In genomic region chr21:38567577-38568360, GRCh38 we compare ENCODE assay signal across 11 cellular contexts.
DNase-seq lines count a peak whose midpoint lies in the region; ATAC-seq, FAIRE-seq and TF ChIP-seq lines count a peak whose summit lies in the region.
"Had no signal": no experiment of that assay in that cellular context is flagged by ENCODE, and none has a peak within 500 bp of the region (broad histone marks: within the 10 kb centered on the region; RNA-seq: fewer than 3 reads in every experiment).

No MANE protein-coding gene starts in this region.

- H3K36me3 ChIP-seq in lung (ENCODE audit: control insufficient read depth in 2 of 2, insufficient read depth in 2 of 2, low read length in 2 of 2), result no peaks in the 10 kb centered on the region
- H3K36me3 ChIP-seq: neutrophil had no signal

- no peak overlapping the region for H3K27ac Mint-ChIP-seq in HFFc6
- no peak overlapping the region for H3K27ac Mint-ChIP-seq in MCF 10A (ENCODE audit: low read depth, unreplicated experiment)
- no peak overlapping the region for H3K27ac Mint-ChIP-seq in CD4-positive, alpha-beta T cell
- H3K27ac Mint-ChIP-seq: activated naive CD4-positive, alpha-beta T cell treated with anti-CD3 and anti-CD28 coated beads, Interleukin-2, amount 50 U/mL, for 24 hours had no signal

- intact Hi-C loops in MCF 10A (cut with micrococcal nuclease), result no loop called here
- intact Hi-C loops in CD4-positive, alpha-beta T cell (cut with DNase I, micrococcal nuclease), result no loop called here

- no peak for ATAC-seq in lung (ENCODE audit: insufficient read depth, low FRiP score)
- no peak for ATAC-seq in CD4-positive, alpha-beta T cell (ENCODE audit: poor library complexity)

- H3K27me3 ChIP-seq in lung (ENCODE audit: control insufficient read depth, insufficient read depth), result no peaks in the 10 kb centered on the region
- peaks cover 7% of the 10 kb centered on the region for H3K27me3 ChIP-seq in CD4-positive, alpha-beta T cell (ENCODE audit: control insufficient read depth, insufficient read depth, low read length)
- H3K27me3 ChIP-seq: neutrophil had no signal

- H3K27me3 Mint-ChIP-seq in HFFc6 (ENCODE audit: insufficient read depth) (peaks cover 36% of the 10 kb centered on the region), MCF 10A (ENCODE audit: insufficient read depth, unreplicated experiment) (peaks cover 99% of the 10 kb centered on the region)
- peaks cover 5% of the 10 kb centered on the region for H3K27me3 Mint-ChIP-seq in CD4-positive, alpha-beta T cell

- DNase-seq in A172 (ENCODE audit: low spot score) (peak; percentile 45), HFFc6 (peak; percentile 17), MCF 10A (ENCODE audit: unreplicated experiment) (no peak), lung (ENCODE audit: low spot score) (peak; percentile 20), pons (ENCODE audit: low spot score) (no peak), H54 (ENCODE audit: insufficient read length, low spot score) (no peak), NCI-H446 (lab: John Stamatoyannopoulos, UW) (no peak)
- no peak for DNase-seq in CD4-positive, alpha-beta T cell

- no peaks in the 10 kb centered on the region for H3K9me3 Mint-ChIP-seq in HFFc6
- no peaks in the 10 kb centered on the region for H3K9me3 Mint-ChIP-seq in MCF 10A (ENCODE audit: unreplicated experiment)
- no peaks in the 10 kb centered on the region for H3K9me3 Mint-ChIP-seq in CD4-positive, alpha-beta T cell
- H3K9me3 Mint-ChIP-seq: activated naive CD4-positive, alpha-beta T cell treated with anti-CD3 and anti-CD28 coated beads, Interleukin-2, amount 50 U/mL, for 24 hours had no signal

- CTCF ChIA-PET in MCF 10A (lab: Yijun Ruan, JAX), result interaction anchor here (0.5 kb wide), 1 partner anchor 569 kb away, joined by 4 read pairs; no protein-coding TSS in a partner anchor
- CTCF ChIA-PET in CD4-positive, alpha-beta T cell (lab: Charles Lee), result no interaction called here

- H3K4me3 Mint-ChIP-seq in HFFc6, result peak overlapping the region; percentile 74
- peak overlapping the region; percentile 49 for H3K4me3 Mint-ChIP-seq in MCF 10A (ENCODE audit: unreplicated experiment)
- no peak overlapping the region for H3K4me3 Mint-ChIP-seq in CD4-positive, alpha-beta T cell
- H3K4me3 Mint-ChIP-seq: activated naive CD4-positive, alpha-beta T cell treated with anti-CD3 and anti-CD28 coated beads, Interleukin-2, amount 50 U/mL, for 24 hours had no signal

- FAIRE-seq in H54 (lab: Jason Lieb, UNC), result no peak

- H3K36me3 Mint-ChIP-seq in HFFc6 (ENCODE audit: low read depth), result no peaks in the 10 kb centered on the region
- H3K36me3 Mint-ChIP-seq in MCF 10A (ENCODE audit: insufficient read depth, unreplicated experiment), result no peaks in the 10 kb centered on the region
- H3K36me3 Mint-ChIP-seq in CD4-positive, alpha-beta T cell (ENCODE audit: low read depth), result no peaks in the 10 kb centered on the region
- H3K36me3 Mint-ChIP-seq: activated naive CD4-positive, alpha-beta T cell treated with anti-CD3 and anti-CD28 coated beads, Interleukin-2, amount 50 U/mL, for 24 hours had no signal

- no peak for TF ChIP-seq POLR2A in H54 (IDR thresholded peaks at IDR 0.05; ENCODE audit: low read depth, low read length)

- POLR2A ChIA-PET in MCF 10A (lab: Yijun Ruan, JAX), result no interaction called here
- POLR2A ChIA-PET in CD4-positive, alpha-beta T cell (lab: Charles Lee), result no interaction called here

- H3K9me3 ChIP-seq in lung (ENCODE audit: control insufficient read depth in 2 of 2, insufficient read depth in 1 of 2, low read length in 1 of 2), result no peaks in the 10 kb centered on the region
- H3K9me3 ChIP-seq in CD4-positive, alpha-beta T cell (ENCODE audit: control insufficient read depth, low read length), result no peaks in the 10 kb centered on the region
- H3K9me3 ChIP-seq: neutrophil had no signal

- no peak for TF ChIP-seq CTCF in HFFc6 (IDR thresholded peaks at IDR 0.05)
- no peak for TF ChIP-seq CTCF in MCF 10A (IDR thresholded peaks at IDR 0.05; ENCODE audit: unreplicated experiment)
- TF ChIP-seq CTCF in lung (IDR thresholded peaks at IDR 0.05; ENCODE audit: control extremely low read depth, extremely low read depth), result no peak
- TF ChIP-seq CTCF in CD4-positive, alpha-beta T cell (IDR thresholded peaks at IDR 0.05), result no peak

- no peak overlapping the region for H3K27ac ChIP-seq in lung (ENCODE audit: low read depth in 1 of 2, low read length in 1 of 2)
- no peak overlapping the region for H3K27ac ChIP-seq in CD4-positive, alpha-beta T cell (ENCODE audit: low read depth, low read length)
- H3K27ac ChIP-seq: C4-2B, neutrophil had no signal

- no TSS peak for BruUV-seq in MCF 10A (replicated peaks; lab: Mats Ljungman, UMichigan)

- H3K4me1 Mint-ChIP-seq in HFFc6 (ENCODE audit: low read depth), result peaks cover 8% of the 10 kb centered on the region
- H3K4me1 Mint-ChIP-seq in MCF 10A (ENCODE audit: insufficient read depth, unreplicated experiment), result no peaks in the 10 kb centered on the region
- no peaks in the 10 kb centered on the region for H3K4me1 Mint-ChIP-seq in CD4-positive, alpha-beta T cell (ENCODE audit: low read depth)
- H3K4me1 Mint-ChIP-seq: activated naive CD4-positive, alpha-beta T cell treated with anti-CD3 and anti-CD28 coated beads, Interleukin-2, amount 50 U/mL, for 24 hours had no signal

- no peaks in the 10 kb centered on the region for H3K4me1 ChIP-seq in lung (ENCODE audit: control insufficient read depth in 2 of 2, insufficient read depth in 2 of 2, low read length in 2 of 2)

- no peak overlapping the region for H3K4me3 ChIP-seq in lung

- 64 to 76% methylated on average over 21 of the region's 21 CpGs for WGBS in lung, 2 donors

Comparison
In these comparisons a context has a peak if more than half of its experiments do, and no peak if none do; other contexts are left out.
1. DNase-seq: peak in A172 (single experiment), HFFc6 (single experiment) and lung (single experiment); none in MCF 10A (single experiment), pons (single experiment), CD4-positive, alpha-beta T cell (0 of 10), H54 (single experiment) and NCI-H446 (0 of 2).